18 cellular contexts compared by ENCODE assay signal in genomic region chr10:52609601-52610240, GRCh38.
A peak's percentile ranks its signal among the peaks of the same experiment; 100 is the strongest.
DNase-seq lines count a peak whose midpoint lies in the region; ATAC-seq, FAIRE-seq and TF ChIP-seq lines count a peak whose summit lies in the region.
"Had no signal": no experiment of that assay in that cellular context is flagged by ENCODE, and none has a peak within 500 bp of the region (broad histone marks: within the 10 kb centered on the region; RNA-seq: fewer than 3 reads in every experiment).

No MANE protein-coding gene starts in this region.

- no peaks in the 10 kb centered on the region for H4K20me1 ChIP-seq in GM23248 (ENCODE audit: insufficient read depth)

- peaks cover 2% of the 10 kb centered on the region for H3K9me3 Mint-ChIP-seq in glutamatergic neuron (ENCODE audit: unreplicated experiment)
- H3K9me3 Mint-ChIP-seq in activated T-cell treated with anti-CD3 and anti-CD28 coated beads, Interleukin-2, amount 50 U/mL, for 4 hours, result peaks cover 5% of the 10 kb centered on the region
- H3K9me3 Mint-ChIP-seq: HFFc6 had no signal

- H3K36me3 Mint-ChIP-seq in glutamatergic neuron (ENCODE audit: unreplicated experiment), result no peaks in the 10 kb centered on the region
- no peaks in the 10 kb centered on the region for H3K36me3 Mint-ChIP-seq in activated T-cell treated with anti-CD3 and anti-CD28 coated beads, Interleukin-2, amount 50 U/mL, for 4 hours (ENCODE audit: insufficient read depth)
- H3K36me3 Mint-ChIP-seq: IgD-negative memory B cell had no signal

- H3K4me2 ChIP-seq in GM23248 (ENCODE audit: unreplicated experiment), result no peak overlapping the region

- no peaks in the 10 kb centered on the region for H3F3A ChIP-seq in GM23248 (ENCODE audit: insufficient read depth)

- no peak overlapping the region for H3K9ac ChIP-seq in GM23248

- H3K27me3 ChIP-seq in ACC112 (ENCODE audit: insufficient read depth, low read length) (no peaks in the 10 kb centered on the region), GM23248 (replicated peaks; ENCODE audit: insufficient read depth) (no peaks in the 10 kb centered on the region)

- H3K4me1 Mint-ChIP-seq in glutamatergic neuron (ENCODE audit: low read depth, unreplicated experiment), result no peaks in the 10 kb centered on the region
- H3K4me1 Mint-ChIP-seq in activated T-cell treated with anti-CD3 and anti-CD28 coated beads, Interleukin-2, amount 50 U/mL, for 4 hours (ENCODE audit: low read depth), result no peaks in the 10 kb centered on the region
- H3K4me1 Mint-ChIP-seq: B cell had no signal

- no peak for FAIRE-seq in D721Med (lab: Jason Lieb, UNC)

- no peaks in the 10 kb centered on the region for H3K9me2 ChIP-seq in GM23248 (ENCODE audit: insufficient read depth)

- H3K4me1 ChIP-seq in ACC112 (ENCODE audit: control insufficient read depth, insufficient read depth, low read length, unreplicated experiment), result no peaks in the 10 kb centered on the region
- H3K4me1 ChIP-seq in GM23248 (ENCODE audit: insufficient read depth), result peaks cover 10% of the 10 kb centered on the region; the same call in 1 of the 2 replicates

- TF ChIP-seq CTCF in glutamatergic neuron (IDR thresholded peaks at IDR 0.05; ENCODE audit: partially characterized antibody, unreplicated experiment) (no peak), D721Med (IDR thresholded peaks at IDR 0.05; ENCODE audit: insufficient read depth, missing control alignments) (no peak)

- no peaks in the 10 kb centered on the region for H3K27me3 Mint-ChIP-seq in glutamatergic neuron (ENCODE audit: unreplicated experiment)
- no peaks in the 10 kb centered on the region for H3K27me3 Mint-ChIP-seq in activated T-cell treated with anti-CD3 and anti-CD28 coated beads, Interleukin-2, amount 50 U/mL, for 4 hours (ENCODE audit: low read depth)
- H3K27me3 Mint-ChIP-seq: B cell; CD4-positive, alpha-beta T cell; IgD-negative memory B cell had no signal

- H3K9me3 ChIP-seq in GM23248 (ENCODE audit: low read depth), result no peaks in the 10 kb centered on the region

- DNase-seq in GM23248 (no peak), NCI-H69 (lab: John Stamatoyannopoulos, UW) (peak; percentile 75), islet precursor cell (peak; percentile 79), glutamatergic neuron (no peak), D721Med (ENCODE audit: insufficient read length, low spot score) (no peak)
- no peak for DNase-seq in activated T-cell treated with anti-CD3 and anti-CD28 coated beads, Interleukin-2, amount 50 U/mL, for 4 hours
- DNase-seq: C1 segment of cervical spinal cord; CD4-positive, alpha-beta T cell; DMS153; DMS79 treated with DMSO at 0.1 percent for 48 hours; GF-D8; GOT3; HCEC 1CT; HFFc6 had no signal

- in situ Hi-C loops in GM23248 (cut with MboI), result no loop called here

- no peak overlapping the region for H3K4me3 Mint-ChIP-seq in glutamatergic neuron (ENCODE audit: unreplicated experiment)
- H3K4me3 Mint-ChIP-seq in activated T-cell treated with anti-CD3 and anti-CD28 coated beads, Interleukin-2, amount 50 U/mL, for 4 hours, result no peak overlapping the region
- H3K4me3 Mint-ChIP-seq: B cell; CD4-positive, alpha-beta T cell; HFFc6; IgD-negative memory B cell had no signal

- no peak overlapping the region for H3K27ac Mint-ChIP-seq in glutamatergic neuron (ENCODE audit: unreplicated experiment)
- H3K27ac Mint-ChIP-seq: B cell; CD4-positive, alpha-beta T cell; HFFc6; IgD-negative memory B cell had no signal

- H3K27ac ChIP-seq in ACC112 (ENCODE audit: low read depth, low read length) (no peak overlapping the region), GM23248 (no peak overlapping the region)

- no peak for ATAC-seq in GM18873 (IDR thresholded peaks at IDR 0.05; ENCODE audit: low FRiP score, unreplicated experiment)
- ATAC-seq in activated T-cell treated with anti-CD3 and anti-CD28 coated beads, Interleukin-2, amount 50 U/mL, for 4 hours, result no peak

- H3K4me3 ChIP-seq in ACC112 (ENCODE audit: low read depth, low read length) (no peak overlapping the region), GM23248 (no peak overlapping the region)

- H2AFZ ChIP-seq in ACC112 (ENCODE audit: low read length, unreplicated experiment) (peak overlapping the region; percentile 13), GM23248 (peak overlapping the region; percentile 5; the same call in 1 of the 2 replicates)

- H3K79me2 ChIP-seq in ACC112 (ENCODE audit: control insufficient read depth, insufficient read depth, low read length, unreplicated experiment), result no peaks in the 10 kb centered on the region
- H3K79me2 ChIP-seq in GM23248 (ENCODE audit: insufficient read depth), result no peaks in the 10 kb centered on the region

- no peaks in the 10 kb centered on the region for H3K36me3 ChIP-seq in ACC112 (ENCODE audit: insufficient read depth, low read length)
- no peaks in the 10 kb centered on the region for H3K36me3 ChIP-seq in GM23248 (ENCODE audit: low read depth)

- 71 to 73% methylated on average over 5 of the region's 5 CpGs for WGBS in GM23248 (ENCODE audit: low coverage in 1 of 2, low lambda C conversion rate in 2 of 2, missing lambda C conversion rate in 2 of 2), 2 experiments

Comparison
In these comparisons a context has a peak if more than half of its experiments do, and no peak if none do; other contexts are left out.
1. DNase-seq: peak in NCI-H69 (single experiment) and islet precursor cell (single experiment); none in GM23248 (single experiment), glutamatergic neuron (single experiment), activated T-cell treated with anti-CD3 and anti-CD28 coated beads, Interleukin-2, amount 50 U/mL, for 4 hours (single experiment) and D721Med (single experiment).